Comparison of ENCODE assay signal across 23 cellular contexts in genomic region chr12:57580466-57580795, GRCh38. TPM values are rescaled to one million over a fixed set of nuclear protein-coding genes. Genes with fewer than 3 reads are reported as not detected.
"Had no signal": no experiment of that assay in that cellular context is flagged by ENCODE, and none has a peak within 500 bp of the region (broad histone marks: within the 10 kb centered on the region; RNA-seq: fewer than 3 reads in every experiment).

No MANE protein-coding gene starts in this region.

- H3K9me3 ChIP-seq: ovary, stomach, thyroid gland, vagina had no signal

- H3K4me2 ChIP-seq: neural progenitor cell, smooth muscle cell had no signal

- ATAC-seq: left lobe of liver; naive thymus-derived CD4-positive, alpha-beta T cell; sciatic nerve had no signal

- DNase-seq: cortex of kidney; effector CD4-positive, alpha-beta T cell; kidney; naive thymus-derived CD4-positive, alpha-beta T cell; nucleus accumbens; ovary; stimulated activated CD4-positive, alpha-beta T cell treated with anti-CD3 and anti-CD28 coated beads, Interleukin-12 subunit alpha, Interleukin-12 subunit beta, amount 100 ng/mL, for 4 hours; stimulated activated CD4-positive, alpha-beta T cell treated with anti-CD3 and anti-CD28 coated beads, Interleukin-1b, Interleukin-23, amount 100 ng/mL, for 48 hours; stimulated activated CD4-positive, alpha-beta T cell treated with anti-CD3 and anti-CD28 coated beads, Interleukin-4, amount 100 ng/mL, for 1 hour; stimulated activated CD8-positive, alpha-beta memory T cell treated with anti-CD3 and anti-CD28 coated beads, Interleukin-4, amount 100 ng/mL, for 48 hours; stimulated activated naive CD4-positive, alpha-beta T cell treated with Interleukin-2 at 50 U/mL for 16 hours; stomach; thyroid gland; trophoblast cell had no signal

- H3K27ac Mint-ChIP-seq: memory B cell, mesothelial cell of epicardium, nephron, neural progenitor cell had no signal

- H2AFZ ChIP-seq: neural progenitor cell had no signal

- H3K4me3 Mint-ChIP-seq: memory B cell; mesothelial cell of epicardium; naive thymus-derived CD4-positive, alpha-beta T cell; nephron; neural progenitor cell had no signal

- H3K4me3 ChIP-seq: lung, neural progenitor cell, ovary, smooth muscle cell, stomach, thyroid gland, vagina had no signal

- H3K9me3 Mint-ChIP-seq: memory B cell, mesothelial cell of epicardium, nephron, neural progenitor cell had no signal

- H3K4me1 Mint-ChIP-seq: mesothelial cell of epicardium, nephron, neural progenitor cell had no signal

- H3K27me3 ChIP-seq: neural progenitor cell, ovary, thyroid gland, vagina had no signal

- H3K36me3 Mint-ChIP-seq: memory B cell, mesothelial cell of epicardium had no signal

- H3K36me3 ChIP-seq: neural progenitor cell, ovary, thyroid gland, vagina had no signal

- H3K9ac ChIP-seq: neural progenitor cell had no signal

- H3K4me1 ChIP-seq: neural progenitor cell, stomach, thyroid gland, vagina had no signal

- H3K27ac ChIP-seq: neural progenitor cell, ovary, stomach, thyroid gland, vagina had no signal

RNA-seq across cellular contexts. Expression of gene ARHGEF25, which starts 30.8 kb away (rescaled TPM):
- polyA plus RNA-seq: naive thymus-derived CD4-positive, alpha-beta T cell had no signal
